ENCODE assay signal across 37 cellular contexts in genomic region chr17:73519011-73519410, GRCh38.
"Had no signal": no experiment of that assay in that cellular context is flagged by ENCODE, and none has a peak within 500 bp of the region (broad histone marks: within the 10 kb centered on the region; RNA-seq: fewer than 3 reads in every experiment).

No MANE protein-coding gene starts in this region.

- H3K4me3 Mint-ChIP-seq: activated B cell treated with CpG ODN at 0.5 μM for 24 hours; activated CD4-positive, alpha-beta memory T cell treated with anti-CD3 and anti-CD28 coated beads for 36 hours; activated CD4-positive, alpha-beta T cell treated with anti-CD3 and anti-CD28 coated beads, Interleukin-2, amount 10 ng/mL, durations not matched to agents 24 days and 14 days; activated CD8-positive, alpha-beta T cell treated with anti-CD3 and anti-CD28 coated beads for 36 hours; activated naive CD4-positive, alpha-beta T cell treated with anti-CD3 and anti-CD28 coated beads for 36 hours; activated naive CD8-positive, alpha-beta T cell treated with anti-CD3 and anti-CD28 coated beads for 36 hours; activated T-cell treated with anti-CD3 and anti-CD28 coated beads, Interleukin-2, amount 50 U/mL, for 4 hours; activated T-cell treated with anti-CD3 and anti-CD28 coated beads, Interleukin-2, amount 50 U/mL, for 72 hours; activated T-helper 1 cell treated with anti-CD3 and anti-CD28 coated beads, Interleukin-12 subunit alpha, Interleukin-12 subunit beta, Interleukin-2, Interleukin-4 antibody, amounts not matched to agents 30 ng/mL and 10 ng/mL and 1 ng/mL, durations not matched to agents 14 hours and 24 hours and 36 hours; activated T-helper 17 cell treated with anti-CD3 and anti-CD28 coated beads, Interleukin-2, amount 50 U/mL, for 72 hours; T-helper 1 cell treated with Interleukin-12 subunit alpha and Interleukin-12 subunit beta and Interleukin-4 antibody, amounts not matched to agents 30 μg/mL and 1 μg/mL, for 36 hours; T-helper 2 cell treated with Interferon-gamma antibody and Interleukin-4, amounts not matched to agents 5 μg/mL and 100 μg/mL, for 36 hours had no signal

- H3K27me3 Mint-ChIP-seq: activated B cell treated with CpG ODN at 0.5 μM for 24 hours; activated CD4-positive, alpha-beta memory T cell treated with anti-CD3 and anti-CD28 coated beads for 36 hours; activated CD8-positive, alpha-beta T cell treated with anti-CD3 and anti-CD28 coated beads for 36 hours; activated naive CD8-positive, alpha-beta T cell treated with anti-CD3 and anti-CD28 coated beads for 36 hours; activated T-helper 17 cell treated with anti-CD3 and anti-CD28 coated beads, Interleukin-2, amount 50 U/mL, for 72 hours had no signal

- H3K27me3 ChIP-seq: adrenal gland, body of pancreas, brain microvascular endothelial cell, breast epithelium had no signal

- H3K4me1 Mint-ChIP-seq: activated B cell treated with CpG ODN at 0.5 μM for 24 hours; activated CD4-positive, alpha-beta T cell treated with anti-CD3 and anti-CD28 coated beads, Interleukin-2, amount 10 ng/mL, durations not matched to agents 24 days and 14 days; activated naive CD8-positive, alpha-beta T cell treated with anti-CD3 and anti-CD28 coated beads for 36 hours; activated T-helper 17 cell treated with anti-CD3 and anti-CD28 coated beads, Interleukin-2, amount 50 U/mL, for 72 hours had no signal

- H3K4me1 ChIP-seq: adrenal gland, body of pancreas, breast epithelium had no signal

- H3K36me3 Mint-ChIP-seq: activated CD4-positive, alpha-beta memory T cell treated with anti-CD3 and anti-CD28 coated beads for 36 hours; activated naive CD4-positive, alpha-beta T cell treated with anti-CD3 and anti-CD28 coated beads, Interleukin-2, amount 50 U/mL, for 72 hours; activated naive CD8-positive, alpha-beta T cell treated with anti-CD3 and anti-CD28 coated beads for 36 hours had no signal

- H3K27ac Mint-ChIP-seq: activated B cell treated with CpG ODN at 0.5 μM for 24 hours; activated CD4-positive, alpha-beta memory T cell treated with anti-CD3 and anti-CD28 coated beads for 36 hours; activated CD4-positive, alpha-beta T cell treated with anti-CD3 and anti-CD28 coated beads, Interleukin-2, amount 10 ng/mL, durations not matched to agents 24 days and 14 days; activated CD8-positive, alpha-beta T cell treated with anti-CD3 and anti-CD28 coated beads for 36 hours; activated naive CD4-positive, alpha-beta T cell treated with anti-CD3 and anti-CD28 coated beads for 36 hours; activated naive CD4-positive, alpha-beta T cell treated with anti-CD3 and anti-CD28 coated beads, Interleukin-2, amount 50 U/mL, for 72 hours; activated naive CD8-positive, alpha-beta T cell treated with anti-CD3 and anti-CD28 coated beads for 36 hours; activated T-cell treated with anti-CD3 and anti-CD28 coated beads, Interleukin-2, amount 50 U/mL, for 72 hours; activated T-helper 1 cell treated with anti-CD3 and anti-CD28 coated beads, Interleukin-12 subunit alpha, Interleukin-12 subunit beta, Interleukin-2, Interleukin-4 antibody, amounts not matched to agents 30 ng/mL and 10 ng/mL and 1 ng/mL, durations not matched to agents 14 hours and 24 hours and 36 hours; activated T-helper 17 cell treated with anti-CD3 and anti-CD28 coated beads, Interleukin-2, amount 50 U/mL, for 72 hours; T-helper 1 cell treated with Interleukin-12 subunit alpha and Interleukin-12 subunit beta and Interleukin-4 antibody, amounts not matched to agents 30 μg/mL and 1 μg/mL, for 36 hours; T-helper 2 cell treated with Interferon-gamma antibody and Interleukin-4, amounts not matched to agents 5 μg/mL and 100 μg/mL, for 36 hours had no signal

- DNase-seq: activated B cell treated with CpG ODN at 0.5 μM for 24 hours; activated CD4-positive, alpha-beta memory T cell treated with anti-CD3 and anti-CD28 coated beads for 36 hours; activated CD4-positive, alpha-beta T cell treated with anti-CD3 and anti-CD28 coated beads for 4 hours; activated CD4-positive, alpha-beta T cell treated with anti-CD3 and anti-CD28 coated beads, Interleukin-2, amount 10 ng/mL, durations not matched to agents 24 days and 14 days; activated CD4-positive, alpha-beta T cell treated with anti-CD3 and anti-CD28 coated beads, Interleukin-2, amount 50 U/mL, for 1 hour; activated CD4-positive, alpha-beta T cell treated with anti-CD3 and anti-CD28 coated beads, Interleukin-2, amount 50 U/mL, for 4 hours; activated CD4-positive, CD25-positive, alpha-beta regulatory T cell treated with anti-CD3 and anti-CD28 coated beads, Interleukin-2, amount 50 U/mL, for 72 hours; activated CD8-positive, alpha-beta memory T cell treated with anti-CD3 and anti-CD28 coated beads, Interleukin-2, amount 50 U/mL, for 4 hours; activated CD8-positive, alpha-beta T cell treated with anti-CD3 and anti-CD28 coated beads for 36 hours; activated effector memory CD4-positive, alpha-beta T cell treated with anti-CD3 and anti-CD28 coated beads, Interleukin-2, amount 50 U/mL, for 16 hours; activated gamma-delta T cell treated with Interleukin-2 at 50 U/mL for 16 hours; activated naive CD4-positive, alpha-beta T cell; activated naive CD4-positive, alpha-beta T cell treated with anti-CD3 and anti-CD28 coated beads for 36 hours; activated naive CD4-positive, alpha-beta T cell treated with anti-CD3 and anti-CD28 coated beads, Interleukin-2, amount 50 U/mL, for 16 hours; activated naive CD8-positive, alpha-beta T cell treated with anti-CD3 and anti-CD28 coated beads for 36 hours; activated T-cell treated with anti-CD3 and anti-CD28 coated beads for 4 hours; activated T-cell treated with anti-CD3 and anti-CD28 coated beads, Interleukin-2, amount 50 U/mL, for 1 hour; activated T-cell treated with anti-CD3 and anti-CD28 coated beads, Interleukin-2, amount 50 U/mL, for 4 hours; activated T-cell treated with anti-CD3 and anti-CD28 coated beads, Interleukin-2, amount 50 U/mL, for 72 hours; adrenal gland; amniotic stem cell; aorta; body of pancreas; brain microvascular endothelial cell; central memory CD4-positive, alpha-beta T cell; T-helper 1 cell; T-helper 2 cell; T-helper 9 cell had no signal

- H3K36me3 ChIP-seq: adrenal gland, brain microvascular endothelial cell, breast epithelium had no signal

- H3K9me3 Mint-ChIP-seq: activated B cell treated with CpG ODN at 0.5 μM for 24 hours; activated CD4-positive, alpha-beta memory T cell treated with anti-CD3 and anti-CD28 coated beads for 36 hours; activated CD4-positive, alpha-beta T cell treated with anti-CD3 and anti-CD28 coated beads, Interleukin-2, amount 10 ng/mL, durations not matched to agents 24 days and 14 days; activated CD8-positive, alpha-beta T cell treated with anti-CD3 and anti-CD28 coated beads for 36 hours; activated naive CD4-positive, alpha-beta T cell treated with anti-CD3 and anti-CD28 coated beads for 36 hours; activated naive CD4-positive, alpha-beta T cell treated with anti-CD3 and anti-CD28 coated beads, Interleukin-2, amount 50 U/mL, for 72 hours; activated naive CD8-positive, alpha-beta T cell treated with anti-CD3 and anti-CD28 coated beads for 36 hours; activated T-cell treated with anti-CD3 and anti-CD28 coated beads, Interleukin-2, amount 50 U/mL, for 4 hours; activated T-cell treated with anti-CD3 and anti-CD28 coated beads, Interleukin-2, amount 50 U/mL, for 72 hours; activated T-helper 1 cell treated with anti-CD3 and anti-CD28 coated beads, Interleukin-12 subunit alpha, Interleukin-12 subunit beta, Interleukin-2, Interleukin-4 antibody, amounts not matched to agents 30 ng/mL and 10 ng/mL and 1 ng/mL, durations not matched to agents 14 hours and 24 hours and 36 hours; activated T-helper 17 cell treated with anti-CD3 and anti-CD28 coated beads, Interleukin-2, amount 50 U/mL, for 72 hours; T-helper 1 cell treated with Interleukin-12 subunit alpha and Interleukin-12 subunit beta and Interleukin-4 antibody, amounts not matched to agents 30 μg/mL and 1 μg/mL, for 36 hours; T-helper 2 cell treated with Interferon-gamma antibody and Interleukin-4, amounts not matched to agents 5 μg/mL and 100 μg/mL, for 36 hours had no signal

- H3K4me3 ChIP-seq: adrenal gland, body of pancreas, breast epithelium had no signal

- H3K9me3 ChIP-seq: adrenal gland, body of pancreas, breast epithelium had no signal

- FAIRE-seq: astrocyte, TTC549 had no signal

- H3K27ac ChIP-seq: adrenal gland, body of pancreas, brain microvascular endothelial cell, breast epithelium, VCaP had no signal
